Comparison of ENCODE assay signal across 16 cellular contexts in genomic region chr10:12530017-12530416, GRCh38.
DNase-seq lines count a peak whose midpoint lies in the region; ATAC-seq lines count a peak whose summit lies in the region.
"Had no signal": no experiment of that assay in that cellular context is flagged by ENCODE, and none has a peak within 500 bp of the region (broad histone marks: within the 10 kb centered on the region; RNA-seq: fewer than 3 reads in every experiment).

No MANE protein-coding gene starts in this region.

- peak; percentile 42 to 60 for ATAC-seq in left cardiac atrium
- ATAC-seq in Right ventricle myocardium superior (ENCODE audit: poor library complexity) = no peak
- no peak for ATAC-seq in GM21447 (IDR thresholded peaks at IDR 0.05; ENCODE audit: unreplicated experiment)

- DNase-seq in left cardiac atrium = peak; percentile 48
- no peak for DNase-seq in Right ventricle myocardium superior
- peak; percentile 22 for DNase-seq in adipocyte (ENCODE audit: low read depth)
- DNase-seq in activated naive CD8-positive, alpha-beta T cell treated with anti-CD3 and anti-CD28 coated beads for 36 hours = no peak
- DNase-seq in activated T-helper 1 cell treated with anti-CD3 and anti-CD28 coated beads, Interleukin-12 subunit alpha, Interleukin-12 subunit beta, Interleukin-2, Interleukin-4 antibody, amounts not matched to agents 30 ng/mL and 10 ng/mL and 1 ng/mL, durations not matched to agents 14 hours and 24 hours and 36 hours (ENCODE audit: low spot score) = no peak
- DNase-seq: 8988T; AML-193; CD8-positive, alpha-beta memory T cell; DND-41; GDM1 had no signal

- no peak overlapping the region for H3K4me3 Mint-ChIP-seq in activated naive CD8-positive, alpha-beta T cell treated with anti-CD3 and anti-CD28 coated beads for 36 hours
- no peak overlapping the region for H3K4me3 Mint-ChIP-seq in activated T-helper 1 cell treated with anti-CD3 and anti-CD28 coated beads, Interleukin-12 subunit alpha, Interleukin-12 subunit beta, Interleukin-2, Interleukin-4 antibody, amounts not matched to agents 30 ng/mL and 10 ng/mL and 1 ng/mL, durations not matched to agents 14 hours and 24 hours and 36 hours
- H3K4me3 Mint-ChIP-seq: CD8-positive, alpha-beta memory T cell had no signal

- H3K36me3 ChIP-seq in adipocyte (ENCODE audit: control insufficient read depth, insufficient read depth, low read length, severe bottlenecking) (no peaks in the 10 kb centered on the region), muscle layer of colon (ENCODE audit: insufficient read depth, low read length) (no peaks in the 10 kb centered on the region), stomach smooth muscle (ENCODE audit: control insufficient read depth in 2 of 2, insufficient read depth in 2 of 2, low read length in 2 of 2) (no peaks in the 10 kb centered on the region)
- H3K36me3 ChIP-seq: BLaER1, HAP-1 had no signal

- H3K9ac ChIP-seq in adipocyte (ENCODE audit: low read length) (no peak overlapping the region), muscle layer of colon (ENCODE audit: low read length) (no peak overlapping the region), stomach smooth muscle (ENCODE audit: low read length in 2 of 2) (no peak overlapping the region)
- H3K9ac ChIP-seq: BLaER1 had no signal

- H3K27me3 Mint-ChIP-seq in activated naive CD8-positive, alpha-beta T cell treated with anti-CD3 and anti-CD28 coated beads for 36 hours = no peaks in the 10 kb centered on the region
- peaks cover 2% of the 10 kb centered on the region for H3K27me3 Mint-ChIP-seq in activated T-helper 1 cell treated with anti-CD3 and anti-CD28 coated beads, Interleukin-12 subunit alpha, Interleukin-12 subunit beta, Interleukin-2, Interleukin-4 antibody, amounts not matched to agents 30 ng/mL and 10 ng/mL and 1 ng/mL, durations not matched to agents 14 hours and 24 hours and 36 hours (ENCODE audit: insufficient read depth)
- H3K27me3 Mint-ChIP-seq: CD8-positive, alpha-beta memory T cell had no signal

- H3K27me3 ChIP-seq in adipocyte (replicated peaks; ENCODE audit: control insufficient read depth, insufficient read depth, low read length) (no peaks in the 10 kb centered on the region), muscle layer of colon (ENCODE audit: control insufficient read depth in 1 of 2, insufficient read depth in 2 of 2, low read length in 2 of 2) (no peaks in the 10 kb centered on the region), stomach smooth muscle (ENCODE audit: control insufficient read depth in 1 of 2, insufficient read depth in 2 of 2, low read length in 2 of 2) (no peaks in the 10 kb centered on the region)
- H3K27me3 ChIP-seq: BLaER1 had no signal

- no peak overlapping the region for H3K27ac Mint-ChIP-seq in activated naive CD8-positive, alpha-beta T cell treated with anti-CD3 and anti-CD28 coated beads for 36 hours
- H3K27ac Mint-ChIP-seq in activated T-helper 1 cell treated with anti-CD3 and anti-CD28 coated beads, Interleukin-12 subunit alpha, Interleukin-12 subunit beta, Interleukin-2, Interleukin-4 antibody, amounts not matched to agents 30 ng/mL and 10 ng/mL and 1 ng/mL, durations not matched to agents 14 hours and 24 hours and 36 hours = no peak overlapping the region

- H3K9me3 ChIP-seq in adipocyte (ENCODE audit: control insufficient read depth, low read length) (peaks cover 2% of the 10 kb centered on the region), muscle layer of colon (ENCODE audit: low read length) (no peaks in the 10 kb centered on the region), stomach smooth muscle (ENCODE audit: control insufficient read depth in 2 of 2, low read length in 2 of 2) (no peaks in the 10 kb centered on the region)
- H3K9me3 ChIP-seq: HAP-1 had no signal

- peaks cover 2% of the 10 kb centered on the region for H3K9me3 Mint-ChIP-seq in activated naive CD8-positive, alpha-beta T cell treated with anti-CD3 and anti-CD28 coated beads for 36 hours
- peaks cover 9% of the 10 kb centered on the region for H3K9me3 Mint-ChIP-seq in activated T-helper 1 cell treated with anti-CD3 and anti-CD28 coated beads, Interleukin-12 subunit alpha, Interleukin-12 subunit beta, Interleukin-2, Interleukin-4 antibody, amounts not matched to agents 30 ng/mL and 10 ng/mL and 1 ng/mL, durations not matched to agents 14 hours and 24 hours and 36 hours

- H3K27ac ChIP-seq in muscle layer of colon (ENCODE audit: low read depth, low read length) (peak overlapping the region; percentile 41), stomach smooth muscle (ENCODE audit: low read length) (no peak overlapping the region)
- H3K27ac ChIP-seq: BLaER1 had no signal

- no peak overlapping the region for H3K4me3 ChIP-seq in adipocyte (ENCODE audit: low read length)
- H3K4me3 ChIP-seq in muscle layer of colon (ENCODE audit: low read depth in 1 of 2, low read length in 2 of 2) = no peak overlapping the region
- peak overlapping the region; percentile 3 to 15 for H3K4me3 ChIP-seq in stomach smooth muscle (ENCODE audit: low read length in 2 of 2)
- H3K4me3 ChIP-seq: BLaER1, HAP-1 had no signal

- intact Hi-C loops in left cardiac atrium (cut with DNase I) (no loop called here), Right ventricle myocardium superior (cut with DNase I) (no loop called here)
- intact Hi-C loops in activated T-helper 1 cell treated with anti-CD3 and anti-CD28 coated beads, Interleukin-12 subunit alpha, Interleukin-12 subunit beta, Interleukin-2, Interleukin-4 antibody, amounts not matched to agents 30 ng/mL and 10 ng/mL and 1 ng/mL, durations not matched to agents 14 hours and 24 hours and 36 hours (cut with micrococcal nuclease) = no loop called here

- H3K4me1 ChIP-seq in adipocyte (ENCODE audit: control insufficient read depth, insufficient read depth, low read length) = peaks cover 9% of the 10 kb centered on the region
- H3K4me1 ChIP-seq in muscle layer of colon (ENCODE audit: insufficient read depth, low read length) = peaks cover 11% of the 10 kb centered on the region
- H3K4me1 ChIP-seq in stomach smooth muscle (ENCODE audit: control insufficient read depth, insufficient read depth, low read length) = peaks cover 18% of the 10 kb centered on the region
- H3K4me1 ChIP-seq: Caco-2, HAP-1 had no signal

- peaks cover 8% of the 10 kb centered on the region for H3K4me1 Mint-ChIP-seq in activated naive CD8-positive, alpha-beta T cell treated with anti-CD3 and anti-CD28 coated beads for 36 hours
- H3K4me1 Mint-ChIP-seq in activated T-helper 1 cell treated with anti-CD3 and anti-CD28 coated beads, Interleukin-12 subunit alpha, Interleukin-12 subunit beta, Interleukin-2, Interleukin-4 antibody, amounts not matched to agents 30 ng/mL and 10 ng/mL and 1 ng/mL, durations not matched to agents 14 hours and 24 hours and 36 hours (ENCODE audit: low read depth) = peaks cover 10% of the 10 kb centered on the region

- H3K36me3 Mint-ChIP-seq in activated naive CD8-positive, alpha-beta T cell treated with anti-CD3 and anti-CD28 coated beads for 36 hours = peaks cover 10% of the 10 kb centered on the region
- peaks cover 2% of the 10 kb centered on the region for H3K36me3 Mint-ChIP-seq in activated T-helper 1 cell treated with anti-CD3 and anti-CD28 coated beads, Interleukin-12 subunit alpha, Interleukin-12 subunit beta, Interleukin-2, Interleukin-4 antibody, amounts not matched to agents 30 ng/mL and 10 ng/mL and 1 ng/mL, durations not matched to agents 14 hours and 24 hours and 36 hours (ENCODE audit: low read depth)

Comparison
In these comparisons a context has a peak if more than half of its experiments do, and no peak if none do; other contexts are left out.
1. ATAC-seq: peak in left cardiac atrium (2 of 2); none in Right ventricle myocardium superior (single experiment) and GM21447 (single experiment).
2. DNase-seq: peak in left cardiac atrium (single experiment) and adipocyte (single experiment); none in Right ventricle myocardium superior (single experiment), activated naive CD8-positive, alpha-beta T cell treated with anti-CD3 and anti-CD28 coated beads for 36 hours (single experiment) and activated T-helper 1 cell treated with anti-CD3 and anti-CD28 coated beads, Interleukin-12 subunit alpha, Interleukin-12 subunit beta, Interleukin-2, Interleukin-4 antibody, amounts not matched to agents 30 ng/mL and 10 ng/mL and 1 ng/mL, durations not matched to agents 14 hours and 24 hours and 36 hours (single experiment).
3. H3K4me3 ChIP-seq: peak in stomach smooth muscle (2 of 2); none in adipocyte (single experiment) and muscle layer of colon (0 of 2).